ENCODE assay signal across 22 cellular contexts in genomic region chr11:125375146-125375545, GRCh38.
A peak's percentile ranks its signal among the peaks of the same experiment; 100 is the strongest.
DNase-seq lines count a peak whose midpoint lies in the region; ATAC-seq, FAIRE-seq and TF ChIP-seq lines count a peak whose summit lies in the region.
"Had no signal": no experiment of that assay in that cellular context is flagged by ENCODE, and none has a peak within 500 bp of the region (broad histone marks: within the 10 kb centered on the region; RNA-seq: fewer than 3 reads in every experiment).

No MANE protein-coding gene starts in this region.

- H3K27ac Mint-ChIP-seq in astrocyte (ENCODE audit: unreplicated experiment) (no peak overlapping the region), glutamatergic neuron (ENCODE audit: unreplicated experiment) (peak overlapping the region; percentile 8), natural killer cell (no peak overlapping the region)
- H3K27ac Mint-ChIP-seq in activated T-cell treated with anti-CD3 and anti-CD28 coated beads, Interleukin-2, amount 50 U/mL, for 72 hours: no peak overlapping the region
- H3K27ac Mint-ChIP-seq: activated CD8-positive, alpha-beta memory T cell treated with anti-CD3 and anti-CD28 coated beads, Interleukin-2, amount 10 ng/mL, durations not matched to agents 7 days and 5 days; activated naive CD4-positive, alpha-beta T cell treated with anti-CD3 and anti-CD28 coated beads, Interleukin-2, amount 50 U/mL, for 24 hours; immature natural killer cell had no signal

- intact Hi-C loops in natural killer cell (cut with micrococcal nuclease): no loop called here

- no peaks in the 10 kb centered on the region for H3K36me3 ChIP-seq in astrocyte (ENCODE audit: insufficient read depth, low read length)
- no peaks in the 10 kb centered on the region for H3K36me3 ChIP-seq in parathyroid adenoma (ENCODE audit: control insufficient read depth, insufficient read depth, low read length)
- H3K36me3 ChIP-seq: SJSA1, suprapubic skin had no signal

- H3K9ac ChIP-seq in astrocyte (ENCODE audit: low read length) (no peak overlapping the region), parathyroid adenoma (no peak overlapping the region)

- ATAC-seq in HG02623 (IDR thresholded peaks at IDR 0.05; ENCODE audit: unreplicated experiment): no peak
- ATAC-seq in activated T-cell treated with anti-CD3 and anti-CD28 coated beads, Interleukin-2, amount 50 U/mL, for 72 hours (replicated peaks in 1 of 2): no peak
- ATAC-seq in natural killer cell: no peak
- ATAC-seq: activated CD8-positive, alpha-beta memory T cell treated with anti-CD3 and anti-CD28 coated beads, Interleukin-2, amount 10 ng/mL, durations not matched to agents 7 days and 5 days; Panc1 had no signal

- H3K79me2 ChIP-seq in astrocyte (ENCODE audit: insufficient read depth, low read length) (no peaks in the 10 kb centered on the region), parathyroid adenoma (no peaks in the 10 kb centered on the region)

- TF ChIP-seq CTCF in astrocyte (IDR thresholded peaks at IDR 0.05; ENCODE audit: insufficient read depth, low read depth, low read length) (no peak), glutamatergic neuron (IDR thresholded peaks at IDR 0.05; ENCODE audit: partially characterized antibody, unreplicated experiment) (no peak), parathyroid adenoma (IDR thresholded peaks at IDR 0.05) (no peak), natural killer cell (IDR thresholded peaks at IDR 0.05) (no peak)

- peaks cover 10% of the 10 kb centered on the region for H4K20me1 ChIP-seq in astrocyte (ENCODE audit: insufficient read depth, low read length)

- H3K27ac ChIP-seq in astrocyte (ENCODE audit: low read depth, low read length) (no peak overlapping the region), parathyroid adenoma (no peak overlapping the region)
- H3K27ac ChIP-seq: SJSA1, suprapubic skin had no signal

- H3K36me3 Mint-ChIP-seq in astrocyte (ENCODE audit: low read depth, unreplicated experiment) (peaks cover 48% of the 10 kb centered on the region), glutamatergic neuron (ENCODE audit: unreplicated experiment) (no peaks in the 10 kb centered on the region), natural killer cell (no peaks in the 10 kb centered on the region)
- H3K36me3 Mint-ChIP-seq in activated T-cell treated with anti-CD3 and anti-CD28 coated beads, Interleukin-2, amount 50 U/mL, for 72 hours (ENCODE audit: insufficient read depth in 2 of 2): no peaks in the 10 kb centered on the region
- H3K36me3 Mint-ChIP-seq: activated CD8-positive, alpha-beta memory T cell treated with anti-CD3 and anti-CD28 coated beads, Interleukin-2, amount 10 ng/mL, durations not matched to agents 7 days and 5 days; activated naive CD4-positive, alpha-beta T cell treated with anti-CD3 and anti-CD28 coated beads, Interleukin-2, amount 50 U/mL, for 24 hours; immature natural killer cell had no signal

- H2AFZ ChIP-seq in astrocyte (ENCODE audit: low read depth, low read length) (no peak overlapping the region), parathyroid adenoma (peak overlapping the region; percentile 48)

- H3K4me3 ChIP-seq in astrocyte (ENCODE audit: insufficient read depth, low read depth, low read length): no peak overlapping the region
- no peak overlapping the region for H3K4me3 ChIP-seq in parathyroid adenoma (ENCODE audit: low read depth, low read length)
- H3K4me3 ChIP-seq: SJSA1, suprapubic skin had no signal

- H3K4me1 ChIP-seq in astrocyte (ENCODE audit: insufficient read depth, low read length): peaks cover 6% of the 10 kb centered on the region
- H3K4me1 ChIP-seq in parathyroid adenoma: no peaks in the 10 kb centered on the region
- H3K4me1 ChIP-seq: SJSA1 had no signal

- H3K9me3 Mint-ChIP-seq in astrocyte (ENCODE audit: unreplicated experiment) (no peaks in the 10 kb centered on the region), glutamatergic neuron (ENCODE audit: unreplicated experiment) (peaks cover 2% of the 10 kb centered on the region), natural killer cell (no peaks in the 10 kb centered on the region)
- H3K9me3 Mint-ChIP-seq in activated T-cell treated with anti-CD3 and anti-CD28 coated beads, Interleukin-2, amount 50 U/mL, for 72 hours: no peaks in the 10 kb centered on the region
- H3K9me3 Mint-ChIP-seq: activated naive CD4-positive, alpha-beta T cell treated with anti-CD3 and anti-CD28 coated beads, Interleukin-2, amount 50 U/mL, for 24 hours; immature natural killer cell had no signal

- H3K4me3 Mint-ChIP-seq in astrocyte (ENCODE audit: unreplicated experiment) (no peak overlapping the region), glutamatergic neuron (ENCODE audit: unreplicated experiment) (no peak overlapping the region), natural killer cell (no peak overlapping the region)
- H3K4me3 Mint-ChIP-seq in activated T-cell treated with anti-CD3 and anti-CD28 coated beads, Interleukin-2, amount 50 U/mL, for 72 hours: no peak overlapping the region
- H3K4me3 Mint-ChIP-seq: activated CD8-positive, alpha-beta memory T cell treated with anti-CD3 and anti-CD28 coated beads, Interleukin-2, amount 10 ng/mL, durations not matched to agents 7 days and 5 days; activated naive CD4-positive, alpha-beta T cell treated with anti-CD3 and anti-CD28 coated beads, Interleukin-2, amount 50 U/mL, for 24 hours; immature natural killer cell had no signal

- no peak for FAIRE-seq in astrocyte (lab: Jason Lieb, UNC)
- FAIRE-seq: endometrium had no signal

- H3K4me1 Mint-ChIP-seq in astrocyte (ENCODE audit: low read depth, unreplicated experiment) (peaks cover 25% of the 10 kb centered on the region), glutamatergic neuron (ENCODE audit: low read depth, unreplicated experiment) (peaks cover 34% of the 10 kb centered on the region), natural killer cell (no peaks in the 10 kb centered on the region)
- H3K4me1 Mint-ChIP-seq in activated T-cell treated with anti-CD3 and anti-CD28 coated beads, Interleukin-2, amount 50 U/mL, for 72 hours (ENCODE audit: low read depth): no peaks in the 10 kb centered on the region
- H3K4me1 Mint-ChIP-seq: activated CD8-positive, alpha-beta memory T cell treated with anti-CD3 and anti-CD28 coated beads, Interleukin-2, amount 10 ng/mL, durations not matched to agents 7 days and 5 days; activated naive CD4-positive, alpha-beta T cell treated with anti-CD3 and anti-CD28 coated beads, Interleukin-2, amount 50 U/mL, for 24 hours; immature natural killer cell had no signal

- peaks cover 2% of the 10 kb centered on the region for H3K27me3 ChIP-seq in astrocyte (ENCODE audit: insufficient read depth, low read length)
- H3K27me3 ChIP-seq in parathyroid adenoma (ENCODE audit: control insufficient read depth, insufficient read depth, low read length): no peaks in the 10 kb centered on the region
- H3K27me3 ChIP-seq: SJSA1 had no signal

- H3K27me3 Mint-ChIP-seq in astrocyte (ENCODE audit: low read depth, unreplicated experiment): no peaks in the 10 kb centered on the region
- H3K27me3 Mint-ChIP-seq in glutamatergic neuron (ENCODE audit: unreplicated experiment): peaks cover 7% of the 10 kb centered on the region
- H3K27me3 Mint-ChIP-seq in activated T-cell treated with anti-CD3 and anti-CD28 coated beads, Interleukin-2, amount 50 U/mL, for 72 hours (ENCODE audit: low read depth): peaks cover 52% of the 10 kb centered on the region
- H3K27me3 Mint-ChIP-seq in natural killer cell (ENCODE audit: low read depth in 2 of 2): peaks cover 39 to 59% of the 10 kb centered on the region in 2 donors

- H3K4me2 ChIP-seq in astrocyte (ENCODE audit: low read length) (no peak overlapping the region), parathyroid adenoma (ENCODE audit: low read length) (no peak overlapping the region)

- peak; percentile 29 for DNase-seq in G401 (ENCODE audit: low spot score)
- peak; percentile 22 for DNase-seq in astrocyte (ENCODE audit: low read depth)
- no peak for DNase-seq in glutamatergic neuron
- DNase-seq in activated T-cell treated with anti-CD3 and anti-CD28 coated beads, Interleukin-2, amount 50 U/mL, for 72 hours: no peak
- DNase-seq in KG1 (lab: John Stamatoyannopoulos, UW): no peak
- DNase-seq in natural killer cell: no peak
- DNase-seq: activated CD4-positive, alpha-beta T cell treated with anti-CD3 and anti-CD28 coated beads for 48 hours; activated CD8-positive, alpha-beta memory T cell treated with anti-CD3 and anti-CD28 coated beads, Interleukin-2, amount 10 ng/mL, durations not matched to agents 7 days and 5 days; GOT3; immature natural killer cell; IMR-90; mammary epithelial cell; NCI-H1436; NCI-H2107; NK-92 treated with Interleukin-12 subunit alpha and Interleukin-12 subunit beta, amount 100 ng/mL, for 24 hours had no signal

- H3K9me3 ChIP-seq in astrocyte (ENCODE audit: insufficient read depth, low read depth, low read length): no peaks in the 10 kb centered on the region
- H3K9me3 ChIP-seq in parathyroid adenoma (ENCODE audit: control insufficient read depth, low read length): no peaks in the 10 kb centered on the region
- H3K9me3 ChIP-seq: SJSA1, suprapubic skin had no signal

- in situ Hi-C loops in G401 (cut with HindIII; ENCODE audit: low sequenced_read_pairs): no loop called here

Comparison
In these comparisons a context has a peak if more than half of its experiments do, and no peak if none do; other contexts are left out.
1. DNase-seq: peak in G401 (single experiment) and astrocyte (single experiment); none in glutamatergic neuron (single experiment), activated T-cell treated with anti-CD3 and anti-CD28 coated beads, Interleukin-2, amount 50 U/mL, for 72 hours (0 of 2), KG1 (single experiment) and natural killer cell (single experiment).